8 cellular contexts compared by ENCODE assay signal in the genomic region with DNA sequence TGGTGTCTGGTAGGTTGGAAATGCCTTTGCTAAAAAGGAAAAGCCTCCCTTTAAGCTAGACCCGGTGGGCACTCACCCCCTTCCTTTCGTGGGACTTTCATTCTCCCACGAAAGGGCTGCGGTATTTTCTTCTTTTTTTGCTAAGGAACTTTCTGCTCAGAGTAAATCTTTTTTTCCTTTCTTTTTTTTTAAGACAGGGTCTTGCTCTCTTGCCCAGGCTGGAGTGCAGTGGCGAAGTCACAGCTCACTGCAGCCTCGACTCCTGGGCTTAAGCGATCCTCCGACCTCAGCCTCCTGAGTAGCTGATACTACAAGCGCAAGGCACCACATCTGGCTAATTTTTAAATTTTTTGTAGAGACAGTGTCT. TPM values are rescaled to one million over a fixed set of nuclear protein-coding genes. Genes with fewer than 3 reads are reported as not detected.
DNase-seq lines count a peak whose midpoint lies in the region; ATAC-seq and TF ChIP-seq lines count a peak whose summit lies in the region.

No MANE protein-coding gene starts in this region.

- H3K4me1 Mint-ChIP-seq in nephron, result peaks cover 4% of the 10 kb centered on the region

- peaks cover 7% of the 10 kb centered on the region for H3K36me3 Mint-ChIP-seq in nephron (ENCODE audit: low read depth)

- H3K36me3 ChIP-seq in ACC112 (ENCODE audit: insufficient read depth, low read length), result no peaks in the 10 kb centered on the region

- DNase-seq in HL-60 (ENCODE audit: low read depth in 1 of 2, low spot score in 1 of 2) (no peak), NCI-H1105 (lab: John Stamatoyannopoulos, UW) (no peak), A172 (ENCODE audit: low spot score) (no peak)

- TF ChIP-seq CTCF in HL-60 (IDR thresholded peaks at IDR 0.05; ENCODE audit: insufficient read depth, low read length) (no peak), nephron (IDR thresholded peaks at IDR 0.05; ENCODE audit: unreplicated experiment in 3 of 3) (peak in 1 of 3 experiments; percentile 23)

- peak overlapping the region; percentile 23 to 81 (median 79) for H3K27ac Mint-ChIP-seq in nephron

- H3K27ac ChIP-seq in ACC112 (ENCODE audit: low read depth, low read length) (no peak overlapping the region), HL-60 (replicated peaks) (peak overlapping the region; percentile 62; the same call in 1 of the 2 replicates), cingulate gyrus (ENCODE audit: low read depth, low read length) (peak overlapping the region; percentile 83)

- peak overlapping the region; percentile 79; the same call in 1 of the 2 replicates for H3K4me3 ChIP-seq in ACC112 (ENCODE audit: low read depth, low read length)
- H3K4me3 ChIP-seq in HL-60 (replicated peaks; ENCODE audit: insufficient read depth, low read length), result no peak overlapping the region

- H2AFZ ChIP-seq in ACC112 (ENCODE audit: low read length, unreplicated experiment), result no peak overlapping the region

- H3K27me3 ChIP-seq in ACC112 (ENCODE audit: insufficient read depth, low read length) (no peaks in the 10 kb centered on the region), HL-60 (ENCODE audit: insufficient read depth, poor library complexity, severe bottlenecking) (no peaks in the 10 kb centered on the region)

- no peaks in the 10 kb centered on the region for H3K79me2 ChIP-seq in ACC112 (ENCODE audit: control insufficient read depth, insufficient read depth, low read length, unreplicated experiment)

- peak overlapping the region; percentile 76 to 87 (median 83) for H3K4me3 Mint-ChIP-seq in nephron

- peaks cover 7% of the 10 kb centered on the region for H3K27me3 Mint-ChIP-seq in nephron (ENCODE audit: low read depth)

- no peaks in the 10 kb centered on the region for H3K9me3 Mint-ChIP-seq in nephron

- ATAC-seq in GM19397 (IDR thresholded peaks at IDR 0.05; ENCODE audit: unreplicated experiment) (no peak), HG03342 (IDR thresholded peaks at IDR 0.05; ENCODE audit: unreplicated experiment) (no peak)

- peaks cover 5% of the 10 kb centered on the region for H3K4me1 ChIP-seq in ACC112 (ENCODE audit: control insufficient read depth, insufficient read depth, low read length, unreplicated experiment)

RNA-seq across cellular contexts. Expression of a gene that starts 4.0 kb away (rescaled TPM):
- not detected in 2 replicates for total RNA-seq in A172 (2014; rRNA removed; shearing (Covaris generic))

RNA-seq across cellular contexts. Expression of a gene that starts 11.1 kb away (rescaled TPM):
- 14.5 and 18.6 TPM in 2 replicates for total RNA-seq in A172 (2014; rRNA removed; shearing (Covaris generic))

RNA-seq across cellular contexts. Expression of a gene that starts 25.9 kb away (rescaled TPM):
- total RNA-seq in A172 (2014; rRNA removed; shearing (Covaris generic)), result 42.4 and 43.9 TPM in 2 replicates

RNA-seq across cellular contexts. Expression of a gene that starts 34.0 kb away (rescaled TPM):
- 1.7 and 7.0 TPM in 2 replicates for total RNA-seq in A172 (2014; rRNA removed; shearing (Covaris generic))

RNA-seq across cellular contexts. Expression of a gene that starts 41.9 kb away (rescaled TPM):
- 78.8 and 86.0 TPM in 2 replicates for total RNA-seq in A172 (2014; rRNA removed; shearing (Covaris generic))
